ENCODE assay signal across 22 cellular contexts in the genomic region with DNA sequence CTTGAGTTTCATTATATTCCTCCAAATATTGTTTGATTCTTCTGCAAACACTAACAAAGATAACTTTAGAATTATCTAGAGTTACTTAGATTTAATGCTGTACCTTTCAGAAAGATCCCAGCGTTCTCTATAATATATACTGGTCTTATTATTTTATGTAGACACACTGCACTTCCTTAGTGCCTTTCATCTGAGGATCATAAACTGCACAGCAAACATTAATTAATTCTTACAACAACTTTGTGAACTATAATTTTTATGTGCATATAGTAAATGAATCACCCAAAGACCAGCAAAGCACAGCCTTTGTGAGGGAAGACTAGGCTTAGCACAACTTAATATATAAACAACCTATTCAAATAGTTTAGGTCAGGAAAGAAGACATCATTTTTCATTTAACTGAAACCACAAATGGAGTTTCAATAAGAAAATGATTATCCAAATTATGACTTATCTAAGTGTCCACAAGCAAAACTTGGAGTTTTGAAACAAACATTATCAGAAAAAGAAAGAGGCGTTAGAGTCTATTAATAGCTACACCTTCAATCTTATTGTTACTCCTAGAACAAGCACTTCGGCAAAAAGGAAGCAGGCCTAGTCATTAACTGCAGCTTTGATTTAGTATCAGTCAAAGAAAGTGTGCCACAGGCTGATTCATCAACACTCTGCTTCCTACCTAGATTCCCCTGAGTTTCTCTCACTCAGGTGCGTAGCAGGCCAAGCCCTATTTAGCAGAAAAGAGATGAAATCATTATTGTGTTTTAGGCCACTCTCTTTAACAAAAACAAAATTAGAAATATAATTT. TPM values are rescaled to one million over a fixed set of nuclear protein-coding genes. Genes with fewer than 3 reads are reported as not detected.
A peak's percentile ranks its signal among the peaks of the same experiment; 100 is the strongest.
DNase-seq lines count a peak whose midpoint lies in the region; ATAC-seq, FAIRE-seq and TF ChIP-seq lines count a peak whose summit lies in the region.
"Had no signal": no experiment of that assay in that cellular context is flagged by ENCODE, and none has a peak within 500 bp of the region (broad histone marks: within the 10 kb centered on the region; RNA-seq: fewer than 3 reads in every experiment).

No MANE protein-coding gene starts in this region.

- ATAC-seq in GM12878: peak; percentile 24; the same call in 2 of the 3 replicates
- no peak for ATAC-seq in left lobe of liver
- no peak for ATAC-seq in upper lobe of right lung

- no peak overlapping the region for H2AFZ ChIP-seq in GM12878 (ENCODE audit: control insufficient read depth, low read depth, low read length)

- DNase-seq in NCI-H1436 (lab: John Stamatoyannopoulos, UW): peak; percentile 3
- DNase-seq in NCI-H1436 treated with DMSO at 0.1 percent for 48 hours (lab: John Stamatoyannopoulos, UW): no peak
- peak; percentile 33 for DNase-seq in HT-29 (ENCODE audit: low spot score)
- no peak for DNase-seq in GM12878 (ENCODE audit: low read depth, low spot score)
- DNase-seq in progenitor cell of endocrine pancreas (ENCODE audit: low spot score, unreplicated experiment): no peak
- no peak for DNase-seq in left lobe of liver (ENCODE audit: low spot score)
- no peak for DNase-seq in upper lobe of right lung
- DNase-seq in GM13977 (ENCODE audit: low spot score): no peak
- DNase-seq: ACHN; Caco-2; CD4-positive, alpha-beta memory T cell; DMS153; Kasumi-1; NCI-H1930; NCI-H82; OCI-M1; SJCRH30 had no signal

- H3K27ac ChIP-seq in GM12878 (ENCODE audit: control insufficient read depth, insufficient read depth): no peak overlapping the region
- H3K27ac ChIP-seq in upper lobe of right lung: no peak overlapping the region
- H3K27ac ChIP-seq: 22Rv1; BLaER1 treated with 17β-estradiol and CSF1 and Interleukin-3, amounts not matched to agents 10 nM and 100 nM; SJCRH30 had no signal

- peak overlapping the region; percentile 49 for H3K27ac Mint-ChIP-seq in progenitor cell of endocrine pancreas

- no peaks in the 10 kb centered on the region for H3K79me2 ChIP-seq in GM12878 (ENCODE audit: control insufficient read depth, insufficient read depth, low read length)

- SMC1A ChIA-PET in GM12878 (lab: Charles Lee; ENCODE audit: uncharacterized antibody, unreplicated experiment): no interaction called here

- no peaks in the 10 kb centered on the region for H3K4me1 ChIP-seq in GM12878 (ENCODE audit: control insufficient read depth, insufficient read depth, low read length)
- no peaks in the 10 kb centered on the region for H3K4me1 ChIP-seq in upper lobe of right lung
- H3K4me1 ChIP-seq: Caco-2 had no signal

- intact Hi-C loops in GM12878 (cut with micrococcal nuclease; ENCODE audit: unreplicated experiment): no loop called here
- intact Hi-C loops in upper lobe of right lung (cut with DNase I): no loop called here

- peaks cover 3% of the 10 kb centered on the region for H3K4me1 Mint-ChIP-seq in progenitor cell of endocrine pancreas (ENCODE audit: low read depth)
- H3K4me1 Mint-ChIP-seq: CD4-positive, alpha-beta memory T cell had no signal

- no peak for TF ChIP-seq POLR2A in GM12878 (IDR thresholded peaks at IDR 0.05; ENCODE audit: low read depth, low read length)

- BruUV-seq in GM12878 (replicated peaks; lab: Mats Ljungman, UMichigan): no TSS peak

- H3K9ac ChIP-seq in GM12878 (ENCODE audit: control insufficient read depth, insufficient read depth, low read length): no peak overlapping the region
- H3K9ac ChIP-seq: BLaER1 treated with 17β-estradiol and CSF1 and Interleukin-3, amounts not matched to agents 10 nM and 100 nM had no signal

- POLR2A ChIA-PET in GM12878 (lab: Charles Lee): no interaction called here

- H3K9me3 ChIP-seq in GM12878 (replicated peaks; ENCODE audit: control insufficient read depth, insufficient read depth, low read length) (no peaks in the 10 kb centered on the region), upper lobe of right lung (no peaks in the 10 kb centered on the region)
- H3K9me3 ChIP-seq: BLaER1 treated with 17β-estradiol and CSF1 and Interleukin-3, amounts not matched to agents 10 nM and 100 nM; Caco-2; SJCRH30 had no signal

- H3K4me3 Mint-ChIP-seq in progenitor cell of endocrine pancreas (ENCODE audit: low read depth): no peak overlapping the region
- H3K4me3 Mint-ChIP-seq: CD4-positive, alpha-beta memory T cell had no signal

- H3K36me3 ChIP-seq in GM12878 (ENCODE audit: control insufficient read depth in 2 of 2, insufficient read depth in 2 of 2, low read length in 1 of 2) (no peaks in the 10 kb centered on the region), upper lobe of right lung (no peaks in the 10 kb centered on the region)
- H3K36me3 ChIP-seq: BLaER1 treated with 17β-estradiol and CSF1 and Interleukin-3, amounts not matched to agents 10 nM and 100 nM; SJCRH30 had no signal

- no peak for TF ChIP-seq CTCF in GM12878 (IDR thresholded peaks at IDR 0.05 in 2 of 3, conservative IDR thresholded peaks at IDR 0.05 in 1 of 3; ENCODE audit: control insufficient read depth in 2 of 3, extremely low read depth in 1 of 3, insufficient read depth in 1 of 3, low read depth in 3 of 3, low read length in 3 of 3)
- TF ChIP-seq CTCF in progenitor cell of endocrine pancreas (IDR thresholded peaks at IDR 0.05; ENCODE audit: unreplicated experiment): no peak
- no peak for TF ChIP-seq CTCF in upper lobe of right lung (IDR thresholded peaks at IDR 0.05)
- no peak for TF ChIP-seq CTCF in GM13977 (IDR thresholded peaks at IDR 0.05; ENCODE audit: extremely low read depth, insufficient read depth, missing control alignments)

- no peak for FAIRE-seq in GM12878 (lab: Jason Lieb, UNC)
- FAIRE-seq: G401.6, H1, RCC 7860 had no signal

- RAD21 ChIA-PET in GM12878 (lab: Charles Lee; ENCODE audit: unreplicated experiment): no interaction called here

- no peaks in the 10 kb centered on the region for H3K36me3 Mint-ChIP-seq in progenitor cell of endocrine pancreas (ENCODE audit: insufficient read depth)
- H3K36me3 Mint-ChIP-seq: CD4-positive, alpha-beta memory T cell had no signal

- no peak for TF ChIP-seq RAD21 in GM12878 (IDR thresholded peaks at IDR 0.05; ENCODE audit: insufficient read depth, low read depth, low read length)

- in situ Hi-C loops in GM12878 (cut with MboI): no loop called here
- in situ Hi-C loops in GM13977 (cut with MboI; ENCODE audit: low pct_unique_long_range_greater_than_20kb, low sequenced_read_pairs, unreplicated experiment): no loop called here

- CTCF ChIA-PET in GM12878 (lab: Yijun Ruan, JAX): interaction anchor here (0.6 kb wide), 1 partner anchor 9 kb away, joined by 3 read pairs; no protein-coding TSS in a partner anchor

- no peaks in the 10 kb centered on the region for H3K27me3 Mint-ChIP-seq in progenitor cell of endocrine pancreas
- H3K27me3 Mint-ChIP-seq: CD4-positive, alpha-beta memory T cell had no signal

- H3K9me3 Mint-ChIP-seq in progenitor cell of endocrine pancreas (ENCODE audit: low read depth): peaks cover 2% of the 10 kb centered on the region
- H3K9me3 Mint-ChIP-seq: CD4-positive, alpha-beta memory T cell had no signal

- H3K4me3 ChIP-seq in GM12878: no peak overlapping the region
- H3K4me3 ChIP-seq in upper lobe of right lung: no peak overlapping the region
- H3K4me3 ChIP-seq: BLaER1 treated with 17β-estradiol and CSF1 and Interleukin-3, amounts not matched to agents 10 nM and 100 nM; SJCRH30 had no signal

- H4K20me1 ChIP-seq in GM12878 (ENCODE audit: control insufficient read depth, insufficient read depth): no peaks in the 10 kb centered on the region
- H4K20me1 ChIP-seq: BLaER1 treated with 17β-estradiol and CSF1 and Interleukin-3, amounts not matched to agents 10 nM and 100 nM had no signal

- TF ChIP-seq EP300 in GM12878 (IDR thresholded peaks at IDR 0.05; ENCODE audit: borderline replicate concordance in 1 of 2, control insufficient read depth in 1 of 2, low read depth in 2 of 2, low read length in 2 of 2): no peak

- no peak overlapping the region for H3K4me2 ChIP-seq in GM12878 (ENCODE audit: control insufficient read depth, insufficient read depth)
- H3K4me2 ChIP-seq: BLaER1 treated with 17β-estradiol and CSF1 and Interleukin-3, amounts not matched to agents 10 nM and 100 nM had no signal

- WGBS in GM12878 (ENCODE audit: insufficient coverage, insufficient replicate concordance, low lambda C conversion rate, missing lambda C conversion rate): 63% methylated on average over 4 of the region's 4 CpGs

- H3K27me3 ChIP-seq in GM12878 (replicated peaks in 1 of 2; ENCODE audit: control insufficient read depth in 2 of 2, insufficient read depth in 2 of 2, low read length in 1 of 2) (no peaks in the 10 kb centered on the region), upper lobe of right lung (no peaks in the 10 kb centered on the region)
- H3K27me3 ChIP-seq: BLaER1 treated with 17β-estradiol and CSF1 and Interleukin-3, amounts not matched to agents 10 nM and 100 nM; SJCRH30 had no signal

TF ChIP-seq in GM12878, 131 proteins besides CTCF, POLR2A, EP300 and RAD21 (continues in another document):
- no peak for TF ChIP-seq ZNF207 (IDR thresholded peaks at IDR 0.05; ENCODE audit: borderline replicate concordance)

RNA-seq across cellular contexts. Expression of a gene that starts 22.5 kb away (rescaled TPM):
- total RNA-seq in HT-29 (2014; rRNA removed; shearing (Covaris generic)): 9.3 and 9.6 TPM in 2 replicates
- 79.1 and 81.8 TPM in 2 replicates for total RNA-seq in GM12878 (2013; cell fraction: nucleolus; rRNA removed)
- total RNA-seq in GM12878 (2014; rRNA removed) (22.5 and 25.0 TPM in 2 replicates), GM12878 (2014; rRNA removed; fragmentation: Illumina TruSeq; extraction: Trizol) (30.9 and 34.7 TPM in 2 replicates), GM12878 (2021) (31.9 and 33.9 TPM in 2 replicates), progenitor cell of endocrine pancreas (42.0 and 45.8 TPM in 2 replicates), left lobe of liver (16.9 TPM), upper lobe of right lung (36.5 TPM)
- polyA plus RNA-seq in GM12878 (2011; ENCODE audit: low read depth): 6.3 TPM
- polyA plus RNA-seq in GM12878 (2011; rRNA removed) (18.2 and 19.3 TPM in 2 replicates), GM12878 (2014; fragmentation: Illumina TruSeq; extraction: Trizol) (9.9 and 11.7 TPM in 2 replicates), GM12878 (2014; fragmentation: Nextera tagmentation; extraction: Ambion mirVana) (1 to 10 TPM; 1.4 to 3.2 TPM), GM12878 (2014; rRNA removed) (7.9 and 10.1 TPM in 2 replicates), GM12878 (2016; fragmentation: Nextera tagmentation; extraction: Ambion mirVana) (10 to 100 TPM; 11.7 to 12.0 TPM)
- polyA plus RNA-seq in GM12878 (2011; cell fraction: cytosol; rRNA removed): 10.6 and 12.0 TPM in 2 replicates
- polyA plus RNA-seq in GM12878 (2011; cell fraction: nucleus; rRNA removed): 11.7 and 13.3 TPM in 2 replicates
- polyA plus RNA-seq in GM12878 (2012): 5.4 and 5.5 TPM in 2 replicates
- polyA minus RNA-seq in GM12878 (2011; rRNA and poly(A)+ RNA removed): 81.1 and 96.3 TPM in 2 replicates
- 26.2 and 32.3 TPM in 2 replicates for polyA minus RNA-seq in GM12878 (2011; cell fraction: cytosol; rRNA and poly(A)+ RNA removed)
- polyA minus RNA-seq in GM12878 (2011; cell fraction: nucleus; rRNA and poly(A)+ RNA removed): 25.9 and 44.9 TPM in 2 replicates

Comparison
In these comparisons a context has a peak if more than half of its experiments do, and no peak if none do; other contexts are left out.
1. DNase-seq: peak in NCI-H1436 (single experiment) and HT-29 (single experiment); none in NCI-H1436 treated with DMSO at 0.1 percent for 48 hours (single experiment), GM12878 (single experiment), progenitor cell of endocrine pancreas (single experiment), left lobe of liver (single experiment), upper lobe of right lung (single experiment) and GM13977 (single experiment).